ENCODE assay signal across 20 cellular contexts in the genomic region with DNA sequence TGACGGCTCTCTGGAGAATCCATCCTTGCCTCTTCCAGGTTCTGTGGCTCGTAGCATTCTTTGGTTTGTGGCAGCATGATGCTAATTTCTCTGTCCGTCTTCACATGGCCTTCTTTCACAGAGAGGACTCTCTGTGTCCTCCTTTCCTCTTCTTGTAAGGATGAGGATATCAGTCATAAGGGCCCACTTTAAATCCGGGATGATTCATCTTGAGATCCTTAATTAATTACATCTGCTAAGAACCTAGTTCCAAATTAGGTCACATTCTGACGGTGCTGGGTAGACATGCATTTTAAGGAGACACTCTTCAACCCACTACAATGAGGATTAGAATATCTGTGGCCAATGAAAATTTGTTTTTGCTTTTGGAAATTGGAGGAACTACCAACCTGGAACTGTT. TPM values are rescaled to one million over a fixed set of nuclear protein-coding genes. Genes with fewer than 3 reads are reported as not detected.
A peak's percentile ranks its signal among the peaks of the same experiment; 100 is the strongest.
DNase-seq lines count a peak whose midpoint lies in the region; ATAC-seq and TF ChIP-seq lines count a peak whose summit lies in the region.
"Had no signal": no experiment of that assay in that cellular context is flagged by ENCODE, and none has a peak within 500 bp of the region (broad histone marks: within the 10 kb centered on the region; RNA-seq: fewer than 3 reads in every experiment).

No MANE protein-coding gene starts in this region.

- ATAC-seq in stimulated activated naive CD8-positive, alpha-beta T cell treated with anti-CD3 and anti-CD28 coated beads, Interleukin-15, Interleukin-2, amounts not matched to agents 100 U/mL and 50 U/mL, for 24 hours = no peak
- ATAC-seq: esophagus mucosa, mucosa of descending colon had no signal

- H3K9me3 ChIP-seq in PC-9 (ENCODE audit: insufficient read depth, low read depth) = no peaks in the 10 kb centered on the region
- H3K9me3 ChIP-seq: adrenal gland, BE2C, Caco-2, mucosa of descending colon had no signal

- no peak overlapping the region for H3K4me2 ChIP-seq in PC-9

- H3K27me3 ChIP-seq in PC-9 (ENCODE audit: insufficient read depth, low read depth) = no peaks in the 10 kb centered on the region
- H3K27me3 ChIP-seq: adrenal gland had no signal

- no peaks in the 10 kb centered on the region for H3F3A ChIP-seq in PC-9 (ENCODE audit: insufficient read depth, low read depth)

- no peaks in the 10 kb centered on the region for H3K79me2 ChIP-seq in PC-9 (ENCODE audit: low read depth)

- intact Hi-C loops in PC-9 (cut with micrococcal nuclease; ENCODE audit: unreplicated experiment) = no loop called here

- no TSS peak for BruUV-seq in PC-9 (replicated peaks; lab: Mats Ljungman, UMichigan)

- H4K20me1 ChIP-seq in PC-9 (ENCODE audit: insufficient read depth) = no peaks in the 10 kb centered on the region

- no peak overlapping the region for H2AFZ ChIP-seq in PC-9

- POLR2A ChIA-PET in PC-9 (lab: Charles Lee; ENCODE audit: unreplicated experiment) = no interaction called here

- H3K27ac ChIP-seq in PC-9 = no peak overlapping the region
- H3K27ac ChIP-seq: adrenal gland had no signal

- H3K36me3 ChIP-seq in PC-9 (ENCODE audit: low read depth) = no peaks in the 10 kb centered on the region
- H3K36me3 ChIP-seq: adrenal gland, BE2C had no signal

- H3K4me3 ChIP-seq in AG09309 (ENCODE audit: control insufficient read depth, low read depth, low read length) (no peak overlapping the region), GM12865 (ENCODE audit: low read depth, low read length) (no peak overlapping the region), foreskin fibroblast (ENCODE audit: low read depth in 1 of 2, low read length in 2 of 2) (no peak overlapping the region), PC-9 (no peak overlapping the region)
- H3K4me3 ChIP-seq: adrenal gland, mucosa of descending colon had no signal

- CTCF ChIA-PET in PC-9 (lab: Charles Lee) = no interaction called here

- no peaks in the 10 kb centered on the region for H3K9me2 ChIP-seq in PC-9 (ENCODE audit: insufficient read depth)

- no peaks in the 10 kb centered on the region for H3K4me1 ChIP-seq in PC-9 (replicated peaks; ENCODE audit: insufficient read depth)
- H3K4me1 ChIP-seq: adrenal gland, BE2C, Caco-2 had no signal

- TF ChIP-seq CTCF in AG09309 (IDR thresholded peaks at IDR 0.05; ENCODE audit: control insufficient read depth, insufficient read depth, low read depth, low read length, missing control alignments) = no peak
- TF ChIP-seq CTCF in GM12865 (IDR thresholded peaks at IDR 0.05; ENCODE audit: insufficient read depth, low read depth, low read length, missing control alignments) = no peak
- TF ChIP-seq CTCF in foreskin fibroblast (IDR thresholded peaks at IDR 0.05; ENCODE audit: low read depth, low read length) = no peak
- TF ChIP-seq CTCF in PC-9 (conservative IDR thresholded peaks at IDR 0.05) = no peak

- DNase-seq in AG09309 (ENCODE audit: low read depth) (peak; percentile 78), GM12865 (ENCODE audit: low read depth) (peak; percentile 32), amniotic stem cell (lab: John Stamatoyannopoulos, UW) (peak; percentile 63), foreskin fibroblast (peak; percentile 84 to 93), anterior cingulate cortex (lab: John Stamatoyannopoulos, UW) (no peak), PC-9 (no peak), NCI-H2171 (lab: John Stamatoyannopoulos, UW) (no peak)
- DNase-seq in stimulated activated naive CD8-positive, alpha-beta T cell treated with anti-CD3 and anti-CD28 coated beads, Interleukin-15, Interleukin-2, amounts not matched to agents 100 U/mL and 50 U/mL, for 24 hours = no peak
- DNase-seq: activated CD4-positive, alpha-beta T cell treated with anti-CD3 and anti-CD28 coated beads, Interleukin-2, amount 50 U/mL, for 1 hour; activated CD8-positive, alpha-beta memory T cell treated with anti-CD3 and anti-CD28 coated beads, Interleukin-2, amount 50 U/mL, for 4 hours; activated effector memory CD4-positive, alpha-beta T cell treated with Interleukin-2 at 50 U/mL for 16 hours; adrenal gland; BE2C; Caco-2; mucosa of descending colon; NCI-H1417 treated with DMSO at 0.1 percent for 48 hours; NCI-H69; small intestine; stimulated activated CD4-positive, alpha-beta T cell treated with anti-CD3 and anti-CD28 coated beads, Interleukin-4, amount 100 ng/mL, for 1 hour had no signal

RNA-seq across cellular contexts. Expression of a gene that starts 15.7 kb away (rescaled TPM):
- total RNA-seq in PC-9 (2021) = 1.7 and 2.9 TPM in 2 replicates

RNA-seq across cellular contexts. Expression of a gene that starts 23.9 kb away (rescaled TPM):
- total RNA-seq in PC-9 (2021) = 24.4 and 24.8 TPM in 2 replicates

Comparison
In these comparisons a context has a peak if more than half of its experiments do, and no peak if none do; other contexts are left out.
1. DNase-seq: peak in AG09309 (single experiment), GM12865 (single experiment), amniotic stem cell (single experiment) and foreskin fibroblast (2 of 2); none in stimulated activated naive CD8-positive, alpha-beta T cell treated with anti-CD3 and anti-CD28 coated beads, Interleukin-15, Interleukin-2, amounts not matched to agents 100 U/mL and 50 U/mL, for 24 hours (single experiment), anterior cingulate cortex (0 of 58), PC-9 (0 of 2) and NCI-H2171 (single experiment).